8 cellular contexts compared by ENCODE assay signal in genomic region chr7:55366461-55367138, GRCh38. TPM values are rescaled to one million over a fixed set of nuclear protein-coding genes. Genes with fewer than 3 reads are reported as not detected.
DNase-seq lines count a peak whose midpoint lies in the region; ATAC-seq, FAIRE-seq and TF ChIP-seq lines count a peak whose summit lies in the region.

No MANE protein-coding gene starts in this region.

- no peaks in the 10 kb centered on the region for H4K20me1 ChIP-seq in PC-3 (ENCODE audit: low read length)
- H4K20me1 ChIP-seq in mammary epithelial cell (ENCODE audit: insufficient read depth, low read length), result no peaks in the 10 kb centered on the region

- no peaks in the 10 kb centered on the region for H3K9me2 ChIP-seq in PC-3 (replicated peaks; ENCODE audit: low read length)

- H3K36me3 ChIP-seq in PC-3 (ENCODE audit: low read depth, low read length) (no peaks in the 10 kb centered on the region), mammary epithelial cell (ENCODE audit: insufficient read depth, low read length) (no peaks in the 10 kb centered on the region), stomach smooth muscle (ENCODE audit: control insufficient read depth in 2 of 2, insufficient read depth in 2 of 2, low read length in 2 of 2) (no peaks in the 10 kb centered on the region)

- no peaks in the 10 kb centered on the region for H3K9me3 ChIP-seq in PC-3 (ENCODE audit: low read length)
- H3K9me3 ChIP-seq in mammary epithelial cell (replicated peaks; ENCODE audit: insufficient read depth, low read length), result no peaks in the 10 kb centered on the region
- H3K9me3 ChIP-seq in stomach smooth muscle (ENCODE audit: control insufficient read depth in 2 of 2, low read length in 2 of 2), result no peaks in the 10 kb centered on the region

- in situ Hi-C loops in mammary epithelial cell (cut with MboI; ENCODE audit: low sequenced_read_pairs in 2 of 2), result no loop called here

- BruUV-seq in PC-3 (replicated peaks; lab: Mats Ljungman, UMichigan), result TSS peak; percentile 58
- TSS peak; percentile 51 for BruUV-seq in mammary epithelial cell (replicated peaks; lab: Mats Ljungman, UMichigan)

- ATAC-seq in GM19035 (IDR thresholded peaks at IDR 0.05; ENCODE audit: unreplicated experiment), result peak; percentile 17
- ATAC-seq in HG03280 (IDR thresholded peaks at IDR 0.05; ENCODE audit: unreplicated experiment), result peak; percentile 15
- peak; percentile 15 for ATAC-seq in PC-3

- H2AFZ ChIP-seq in PC-3 (ENCODE audit: low read length) (peak overlapping the region; percentile 87), mammary epithelial cell (ENCODE audit: low read depth, low read length) (peak overlapping the region; percentile 97)

- dilution Hi-C loops in mammary epithelial cell (cut with HindIII; ENCODE audit: low sequenced_read_pairs), result no loop called here

- H3K79me2 ChIP-seq in PC-3 (ENCODE audit: low read length) (peaks cover 34% of the 10 kb centered on the region), mammary epithelial cell (ENCODE audit: insufficient read depth, low read length) (peaks cover 41% of the 10 kb centered on the region)

- POLR2A ChIA-PET in PC-3 (lab: Charles Lee; ENCODE audit: unreplicated experiment), result interaction anchor here (0.6 to 0.9 kb wide), 3 partner anchors 41 to 650 kb away, joined by 3 to 5 read pairs (median 4); no protein-coding TSS in a partner anchor

- no peak for TF ChIP-seq CTCF in AG09309 (IDR thresholded peaks at IDR 0.05; ENCODE audit: control insufficient read depth, insufficient read depth, low read depth, low read length, missing control alignments)
- TF ChIP-seq CTCF in PC-3 (conservative IDR thresholded peaks at IDR 0.05; ENCODE audit: low read depth, low read length), result no peak
- TF ChIP-seq CTCF in mammary epithelial cell (conservative IDR thresholded peaks at IDR 0.05 in 1 of 2, IDR thresholded peaks at IDR 0.05 in 1 of 2; ENCODE audit: extremely low read depth in 1 of 2, insufficient read depth in 1 of 2, low read depth in 1 of 2, low read length in 2 of 2), result no peak
- no peak for TF ChIP-seq CTCF in lower leg skin (IDR thresholded peaks at IDR 0.05)
- no peak for TF ChIP-seq CTCF in D721Med (IDR thresholded peaks at IDR 0.05; ENCODE audit: insufficient read depth, missing control alignments)

- H3K4me1 ChIP-seq in PC-3 (ENCODE audit: insufficient read depth, low read length) (peaks cover 17% of the 10 kb centered on the region; the same call in 1 of the 2 replicates), mammary epithelial cell (ENCODE audit: insufficient read depth, low read length) (peaks cover 17% of the 10 kb centered on the region), stomach smooth muscle (ENCODE audit: control insufficient read depth, insufficient read depth, low read length) (peaks cover 19% of the 10 kb centered on the region)

- FAIRE-seq in D721Med (lab: Jason Lieb, UNC), result no peak

- H3K27me3 ChIP-seq in PC-3 (ENCODE audit: low read length) (no peaks in the 10 kb centered on the region), mammary epithelial cell (ENCODE audit: insufficient read depth, low read length) (no peaks in the 10 kb centered on the region), stomach smooth muscle (ENCODE audit: control insufficient read depth in 1 of 2, insufficient read depth in 2 of 2, low read length in 2 of 2) (no peaks in the 10 kb centered on the region)

- WGBS in mammary epithelial cell (ENCODE audit: low coverage, missing lambda C conversion rate), result 2% methylated on average over 30 of the region's 32 CpGs
- 0 to 1% methylated on average over 32 of the region's 32 CpGs for WGBS in lower leg skin, 2 donors

- no peaks in the 10 kb centered on the region for H3F3A ChIP-seq in PC-3 (ENCODE audit: low read length, unreplicated experiment)

- DNase-seq in AG09309 (ENCODE audit: low read depth) (no peak), PC-3 (peak; percentile 5), mammary epithelial cell (no peak), lower leg skin (ENCODE audit: low spot score in 2 of 2) (no peak), D721Med (ENCODE audit: insufficient read length, low spot score) (no peak)

- H3K9ac ChIP-seq in PC-3 (ENCODE audit: low read length), result peak overlapping the region; percentile 99
- peak overlapping the region; percentile 85 for H3K9ac ChIP-seq in mammary epithelial cell (ENCODE audit: insufficient read depth, low read length)
- peak overlapping the region; percentile 99 to 100 for H3K9ac ChIP-seq in stomach smooth muscle (ENCODE audit: low read length in 2 of 2)

- CTCF ChIA-PET in PC-3 (lab: Charles Lee) (interaction anchor here (1.5 kb wide), 1 partner anchor 49 kb away, joined by 4 read pairs; no protein-coding TSS in a partner anchor), mammary epithelial cell (lab: Charles Lee; ENCODE audit: low non-redundant PET) (no interaction called here)

- intact Hi-C loops in PC-3 (cut with micrococcal nuclease) (loop anchor here (5.0 kb wide), 3 partner anchors 51 to 599 kb away; no protein-coding TSS in a partner anchor), mammary epithelial cell (cut with micrococcal nuclease) (loop anchor here (1.0 kb wide), 1 partner anchor 49 kb away; no protein-coding TSS in a partner anchor), lower leg skin (cut with DNase I; ENCODE audit: low total_unique reads) (no loop called here)

- H3K4me2 ChIP-seq in PC-3 (ENCODE audit: low read length) (peak overlapping the region; percentile 87), mammary epithelial cell (ENCODE audit: insufficient read depth, low read depth, low read length) (peak overlapping the region; percentile 89)

- H3K27ac ChIP-seq in PC-3 (ENCODE audit: low read length) (peak overlapping the region; percentile 92), mammary epithelial cell (ENCODE audit: insufficient read depth, low read depth, low read length) (peak overlapping the region; percentile 94), stomach smooth muscle (ENCODE audit: low read length) (peak overlapping the region; percentile 98)

- peak overlapping the region; percentile 82 for H3K4me3 ChIP-seq in AG09309 (ENCODE audit: control insufficient read depth, low read depth, low read length)
- peak overlapping the region; percentile 98 for H3K4me3 ChIP-seq in PC-3 (ENCODE audit: low read length)
- H3K4me3 ChIP-seq in mammary epithelial cell (replicated peaks in 1 of 3; ENCODE audit: insufficient read depth in 1 of 3, low read depth in 2 of 3, low read length in 3 of 3), result peak overlapping the region; percentile 65 to 97 (median 77)
- peak overlapping the region; percentile 99 for H3K4me3 ChIP-seq in lower leg skin (ENCODE audit: low read depth, poor library complexity, severe bottlenecking)
- H3K4me3 ChIP-seq in stomach smooth muscle (ENCODE audit: low read length in 2 of 2), result peak overlapping the region; percentile 96 to 100

- no peak for TF ChIP-seq POLR2A in lower leg skin (IDR thresholded peaks at IDR 0.05)

RNA-seq across cellular contexts. Expression of gene LANCL2, which starts 1.5 kb away (rescaled TPM):
- total RNA-seq in PC-3 (2014; rRNA removed) (12.7 and 24.6 TPM in 2 replicates), mammary epithelial cell (10 to 100 TPM; 12.7 to 13.5 TPM), lower leg skin (10 to 100 TPM in 2 of 4 donors, 1 to 10 TPM in 2; 7.7 to 13.4 (median 11.4) TPM)
- polyA plus RNA-seq in mammary epithelial cell, result 16.6 TPM
- 22.6 TPM for polyA minus RNA-seq in mammary epithelial cell
